Comparison of ENCODE assay signal across 8 cellular contexts in the genomic region with DNA sequence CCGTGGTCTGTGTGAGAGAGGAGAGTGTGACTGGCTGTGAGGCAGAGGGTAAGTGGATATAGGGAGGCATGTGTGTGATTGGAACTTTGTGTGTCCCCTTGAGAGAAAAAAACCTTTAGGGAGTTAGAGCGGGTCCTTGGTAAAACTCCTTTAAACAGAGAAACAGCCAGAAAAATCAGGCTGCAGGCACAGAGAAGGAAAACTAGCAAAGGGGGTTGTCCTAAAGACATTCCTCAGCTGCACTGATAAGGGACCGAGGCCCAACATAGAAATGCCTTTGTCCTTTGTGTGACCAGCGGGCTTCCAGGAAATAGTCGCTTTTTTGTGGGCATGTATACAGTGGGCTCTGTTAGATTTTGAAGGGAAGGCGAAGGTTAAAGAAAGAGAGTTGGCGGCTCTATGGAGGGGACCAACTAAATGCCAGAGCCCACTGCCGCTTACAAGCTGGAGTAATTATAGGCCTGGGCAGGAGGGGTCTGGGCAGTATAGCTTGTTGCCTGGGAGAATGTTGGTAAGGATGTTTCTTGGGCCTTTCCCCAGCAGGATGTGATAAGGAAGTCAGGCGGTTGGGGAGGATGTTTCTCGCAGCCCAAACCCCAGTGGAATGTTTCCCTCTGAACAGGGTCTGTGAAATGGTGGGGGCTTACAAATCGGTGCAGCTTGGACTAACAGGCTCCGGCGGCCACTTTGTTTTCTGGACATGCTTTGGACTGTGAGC.
A peak's percentile ranks its signal among the peaks of the same experiment; 100 is the strongest.
DNase-seq lines count a peak whose midpoint lies in the region; ATAC-seq, FAIRE-seq and TF ChIP-seq lines count a peak whose summit lies in the region.
"Not testable (repeated sequence)": the region's sequence is repeated elsewhere in the genome, so short reads cannot be mapped to it uniquely, and the experiment has no call there.

No MANE protein-coding gene starts in this region.

- H3K4me3 Mint-ChIP-seq in activated naive CD4-positive, alpha-beta T cell treated with anti-CD3 and anti-CD28 coated beads, Interleukin-2, amount 10 ng/mL, durations not matched to agents 7 days and 5 days: peak overlapping the region; percentile 93

- H3K4me3 ChIP-seq in right cardiac atrium (ENCODE audit: low read length) (peak overlapping the region; percentile 70), small intestine (ENCODE audit: low read depth in 1 of 2, low read length in 2 of 2) (peak overlapping the region; percentile 44 to 68)

- peak; percentile 10 for DNase-seq in A172 (ENCODE audit: low spot score)
- not testable (repeated sequence) for DNase-seq in GM12892 (ENCODE audit: insufficient read length); activated naive CD4-positive, alpha-beta T cell treated with anti-CD3 and anti-CD28 coated beads, Interleukin-2, amount 10 ng/mL, durations not matched to agents 7 days and 5 days
- peak; percentile 49 for DNase-seq in RKO (ENCODE audit: low spot score)
- DNase-seq in dermis blood vessel endothelial cell: peak; percentile 44
- DNase-seq in right cardiac atrium: peak in 1 of 3 donors; percentile 31
- peak; percentile 24 for DNase-seq in myocyte (ENCODE audit: low read depth)
- peak; percentile 20 for DNase-seq in small intestine

- intact Hi-C loops in right cardiac atrium (cut with DNase I): not testable (repeated sequence)

- FAIRE-seq in GM12892 (lab: Jason Lieb, UNC): peak; percentile 68
- FAIRE-seq in small intestine (lab: Jason Lieb, UNC): not testable (repeated sequence)

- WGBS in right cardiac atrium: 4% methylated on average over 10 of the region's 13 CpGs
- 4 to 13% (median 4%) methylated on average over 7 to 10 of the region's 13 CpGs for WGBS in small intestine, 3 donors

- 0 out of 2 replicates have a peak, but pooled peaks have one; percentile 8 for TF ChIP-seq POLR2A in GM12892 (IDR thresholded peaks at IDR 0.05; ENCODE audit: low read depth, low read length)

- ATAC-seq in right cardiac atrium: not testable (repeated sequence)

- not testable (repeated sequence) for H3K4me1 Mint-ChIP-seq in activated naive CD4-positive, alpha-beta T cell treated with anti-CD3 and anti-CD28 coated beads, Interleukin-2, amount 10 ng/mL, durations not matched to agents 7 days and 5 days

- H3K9me3 ChIP-seq in right cardiac atrium (ENCODE audit: control insufficient read depth, low read length); small intestine (ENCODE audit: control insufficient read depth, low read depth): not testable (repeated sequence)

- not testable (repeated sequence) for H3K27me3 ChIP-seq in right cardiac atrium (ENCODE audit: control insufficient read depth, insufficient read depth); small intestine (ENCODE audit: control insufficient read depth in 2 of 2, insufficient read depth in 2 of 2, low read length in 2 of 2)

- not testable (repeated sequence) for H3K9me3 Mint-ChIP-seq in activated naive CD4-positive, alpha-beta T cell treated with anti-CD3 and anti-CD28 coated beads, Interleukin-2, amount 10 ng/mL, durations not matched to agents 7 days and 5 days

- not testable (repeated sequence) for H3K4me1 ChIP-seq in right cardiac atrium (ENCODE audit: control insufficient read depth, insufficient read depth, low read length); small intestine (ENCODE audit: control insufficient read depth in 2 of 2, insufficient read depth in 1 of 2, low read depth in 1 of 2, low read length in 1 of 2)

- H3K27ac ChIP-seq in right cardiac atrium (ENCODE audit: low read length) (peak overlapping the region; percentile 99), small intestine (ENCODE audit: low read depth in 1 of 2, low read length in 1 of 2) (peak overlapping the region; percentile 71 to 93)

- H3K36me3 ChIP-seq in small intestine (ENCODE audit: control insufficient read depth in 2 of 2, insufficient read depth in 2 of 2, low read length in 2 of 2): not testable (repeated sequence)

- H3K36me3 Mint-ChIP-seq in activated naive CD4-positive, alpha-beta T cell treated with anti-CD3 and anti-CD28 coated beads, Interleukin-2, amount 10 ng/mL, durations not matched to agents 7 days and 5 days: not testable (repeated sequence)

- CTCF ChIA-PET in activated naive CD4-positive, alpha-beta T cell treated with anti-CD3 and anti-CD28 coated beads, Interleukin-2, amount 10 ng/mL, durations not matched to agents 7 days and 5 days (lab: Charles Lee): not testable (repeated sequence)

- H3K27ac Mint-ChIP-seq in activated naive CD4-positive, alpha-beta T cell treated with anti-CD3 and anti-CD28 coated beads, Interleukin-2, amount 10 ng/mL, durations not matched to agents 7 days and 5 days: peak overlapping the region; percentile 86

- not testable (repeated sequence) for H3K27me3 Mint-ChIP-seq in activated naive CD4-positive, alpha-beta T cell treated with anti-CD3 and anti-CD28 coated beads, Interleukin-2, amount 10 ng/mL, durations not matched to agents 7 days and 5 days
